In the genomic region with DNA sequence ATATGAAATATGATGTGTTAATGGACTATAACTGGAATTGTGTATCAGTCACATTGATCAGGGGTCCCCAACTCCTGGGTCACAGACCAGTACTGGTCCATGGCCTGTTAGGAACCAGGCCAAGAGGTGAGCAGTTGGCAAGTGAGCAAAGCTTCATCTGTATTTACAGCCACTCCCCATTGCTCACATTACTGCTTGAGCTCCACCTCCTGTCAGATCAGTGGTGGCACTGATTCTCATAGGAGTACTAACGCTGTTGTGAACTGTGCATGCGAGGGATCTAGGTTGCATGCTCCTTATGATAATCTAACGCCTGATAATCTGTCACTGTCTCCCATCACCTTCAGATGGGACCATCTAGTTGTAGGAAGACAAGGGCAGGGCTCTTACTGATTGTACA, we compare ENCODE assay signal across 12 cellular contexts.
DNase-seq lines count a peak whose midpoint lies in the region; ATAC-seq and TF ChIP-seq lines count a peak whose summit lies in the region.
"Had no signal": no experiment of that assay in that cellular context is flagged by ENCODE, and none has a peak within 500 bp of the region (broad histone marks: within the 10 kb centered on the region; RNA-seq: fewer than 3 reads in every experiment).

No MANE protein-coding gene starts in this region.

- POLR2A ChIA-PET in activated B cell treated with CpG ODN at 0.5 μM for 24 hours (lab: Charles Lee), result interaction anchor here (0.7 to 3.4 kb wide), 2 partner anchors 72 to 158 kb away, joined by 6 to 16 read pairs; partner anchors contain the start of gene CDK17

- H3K4me1 ChIP-seq in DOHH2 (ENCODE audit: control insufficient read depth, low read length) (peaks cover 65% of the 10 kb centered on the region), left lung (peaks cover 0 to 10% of the 10 kb centered on the region in 2 donors), MM.1S (ENCODE audit: low read length) (no peaks in the 10 kb centered on the region)
- H3K4me1 ChIP-seq: neural progenitor cell had no signal

- intact Hi-C loops in activated B cell treated with CpG ODN at 0.5 μM for 24 hours (cut with micrococcal nuclease) (loop anchor here (2.0 to 5.0 kb wide), 3 partner anchors 15 to 69 kb away; no protein-coding TSS in a partner anchor), left lung (cut with DNase I) (no loop called here)

- CTCF ChIA-PET in activated B cell treated with CpG ODN at 0.5 μM for 24 hours (lab: Charles Lee), result interaction anchor here (1.0 kb wide), 1 partner anchor 14 kb away, joined by 4 read pairs; no protein-coding TSS in a partner anchor

- H4K20me1 ChIP-seq in DOHH2 (ENCODE audit: control insufficient read depth, insufficient read depth, low read depth, low read length) (no peaks in the 10 kb centered on the region), MM.1S (ENCODE audit: insufficient read depth, low read length) (no peaks in the 10 kb centered on the region)

- peaks cover 45% of the 10 kb centered on the region for H3K36me3 ChIP-seq in DOHH2 (ENCODE audit: control insufficient read depth, low read length)
- peaks cover 0 to 19% of the 10 kb centered on the region in 2 donors for H3K36me3 ChIP-seq in left lung
- no peaks in the 10 kb centered on the region for H3K36me3 ChIP-seq in MM.1S (replicated peaks; ENCODE audit: insufficient read depth, low read length)

- TF ChIP-seq CTCF in DOHH2 (IDR thresholded peaks at IDR 0.05; ENCODE audit: low read depth, low read length, poor library complexity, severe bottlenecking) (peak; percentile 33), activated B cell treated with CpG ODN at 0.5 μM for 24 hours (IDR thresholded peaks at IDR 0.05) (no peak), left lung (IDR thresholded peaks at IDR 0.05) (no peak), MM.1S (IDR thresholded peaks at IDR 0.05; ENCODE audit: low read length) (no peak)

- H3K9me3 ChIP-seq in DOHH2 (ENCODE audit: control insufficient read depth, insufficient read depth, low read length) (no peaks in the 10 kb centered on the region), left lung (no peaks in the 10 kb centered on the region), MM.1S (replicated peaks; ENCODE audit: insufficient read depth, low read length) (no peaks in the 10 kb centered on the region)

- H3K27ac ChIP-seq in DOHH2 (ENCODE audit: low read depth, low read length) (peak overlapping the region; percentile 94), left lung (no peak overlapping the region), MM.1S (ENCODE audit: low read length) (no peak overlapping the region)
- H3K27ac ChIP-seq: neural progenitor cell had no signal

- H3F3A ChIP-seq in DOHH2 (ENCODE audit: control insufficient read depth, insufficient read depth) (peaks cover 20% of the 10 kb centered on the region), MM.1S (ENCODE audit: insufficient read depth, low read length) (no peaks in the 10 kb centered on the region)

- peaks cover 50% of the 10 kb centered on the region for H3K4me1 Mint-ChIP-seq in activated B cell treated with CpG ODN at 0.5 μM for 24 hours
- H3K4me1 Mint-ChIP-seq: neural progenitor cell had no signal

- H3K4me3 ChIP-seq in DOHH2 (ENCODE audit: low read length), result peak overlapping the region; percentile 60
- no peak overlapping the region for H3K4me3 ChIP-seq in left lung
- H3K4me3 ChIP-seq in MM.1S (ENCODE audit: low read length), result no peak overlapping the region
- H3K4me3 ChIP-seq: neural progenitor cell had no signal

- H3K9me3 Mint-ChIP-seq in activated B cell treated with CpG ODN at 0.5 μM for 24 hours, result no peaks in the 10 kb centered on the region
- H3K9me3 Mint-ChIP-seq: central memory CD8-positive, alpha-beta T cell had no signal

- peak; percentile 30 for ATAC-seq in GM19372 (IDR thresholded peaks at IDR 0.05; ENCODE audit: low read depth, unreplicated experiment)
- peak; percentile 37 for ATAC-seq in HG02938 (IDR thresholded peaks at IDR 0.05; ENCODE audit: unreplicated experiment)
- ATAC-seq in activated B cell treated with CpG ODN at 0.5 μM for 24 hours (ENCODE audit: low read depth), result peak; percentile 63
- no peak for ATAC-seq in left lung

- H3K79me2 ChIP-seq in DOHH2 (ENCODE audit: control insufficient read depth, low read length) (peaks cover 59% of the 10 kb centered on the region), MM.1S (ENCODE audit: low read length) (peaks cover 9% of the 10 kb centered on the region; the same call in 1 of the 2 replicates)

- DNase-seq in activated B cell treated with CpG ODN at 0.5 μM for 24 hours (no peak), left lung (no peak), nucleus accumbens (lab: John Stamatoyannopoulos, UW) (no peak), kidney glomerular epithelial cell (lab: John Stamatoyannopoulos, UW) (no peak), MM.1S (no peak)
- DNase-seq: HCEC 1CT, OCI-M1 had no signal

- peak overlapping the region; percentile 77 for H3K27ac Mint-ChIP-seq in activated B cell treated with CpG ODN at 0.5 μM for 24 hours
- H3K27ac Mint-ChIP-seq: neural progenitor cell had no signal

- H3K27me3 ChIP-seq in DOHH2 (ENCODE audit: control insufficient read depth, low read length) (no peaks in the 10 kb centered on the region), left lung (no peaks in the 10 kb centered on the region), MM.1S (replicated peaks; ENCODE audit: insufficient read depth, low read length) (no peaks in the 10 kb centered on the region)
- H3K27me3 ChIP-seq: neural progenitor cell had no signal

- peaks cover 33% of the 10 kb centered on the region for H3K36me3 Mint-ChIP-seq in activated B cell treated with CpG ODN at 0.5 μM for 24 hours (ENCODE audit: low read depth)

- no peaks in the 10 kb centered on the region for H3K9me2 ChIP-seq in DOHH2 (replicated peaks; ENCODE audit: control insufficient read depth, low read length)
- H3K9me2 ChIP-seq in MM.1S (replicated peaks; ENCODE audit: insufficient read depth, low read length), result no peaks in the 10 kb centered on the region

- no peaks in the 10 kb centered on the region for H3K27me3 Mint-ChIP-seq in activated B cell treated with CpG ODN at 0.5 μM for 24 hours
- H3K27me3 Mint-ChIP-seq: central memory CD8-positive, alpha-beta T cell had no signal

- peak overlapping the region; percentile 94 for H3K4me2 ChIP-seq in DOHH2 (ENCODE audit: low read length)
- H3K4me2 ChIP-seq in MM.1S (ENCODE audit: low read depth, low read length), result no peak overlapping the region
- H3K4me2 ChIP-seq: neural progenitor cell had no signal

- H3K4me3 Mint-ChIP-seq in activated B cell treated with CpG ODN at 0.5 μM for 24 hours, result no peak overlapping the region
- H3K4me3 Mint-ChIP-seq: central memory CD8-positive, alpha-beta T cell; neural progenitor cell had no signal

- no peak overlapping the region for H3K9ac ChIP-seq in MM.1S (ENCODE audit: low read length)
- H3K9ac ChIP-seq: neural progenitor cell had no signal

- no peak overlapping the region for H2AFZ ChIP-seq in MM.1S (ENCODE audit: low read length)
- H2AFZ ChIP-seq: neural progenitor cell had no signal
